ENCODE assay signal across 28 cellular contexts in genomic region chr16:2319606-2320005, GRCh38.
"Had no signal": no experiment of that assay in that cellular context is flagged by ENCODE, and none has a peak within 500 bp of the region (broad histone marks: within the 10 kb centered on the region; RNA-seq: fewer than 3 reads in every experiment).

No MANE protein-coding gene starts in this region.

- H3K27me3 ChIP-seq: body of pancreas, esophagus muscularis mucosa, gastroesophageal sphincter, heart right ventricle had no signal

- ATAC-seq: activated CD4-positive, alpha-beta T cell treated with anti-CD3 and anti-CD28 coated beads for 36 hours; activated CD8-positive, alpha-beta memory T cell treated with anti-CD3 and anti-CD28 coated beads, Interleukin-2, amount 10 ng/mL, durations not matched to agents 7 days and 5 days; activated CD8-positive, alpha-beta T cell treated with anti-CD3 and anti-CD28 coated beads, Interleukin-2, amount 10 ng/mL, durations not matched to agents 7 days and 5 days; activated T-cell treated with anti-CD3 and anti-CD28 coated beads, Interleukin-2, amount 50 U/mL, for 72 hours; body of pancreas; effector memory CD8-positive, alpha-beta T cell; gastroesophageal sphincter; heart right ventricle had no signal

- H3K27ac ChIP-seq: body of pancreas, esophagus muscularis mucosa, gastroesophageal sphincter, heart right ventricle had no signal

- H3K4me1 ChIP-seq: body of pancreas, esophagus muscularis mucosa, gastroesophageal sphincter, heart right ventricle had no signal

- H3K9me3 ChIP-seq: body of pancreas, esophagus muscularis mucosa, gastroesophageal sphincter, heart right ventricle had no signal

- H3K4me3 ChIP-seq: body of pancreas, esophagus muscularis mucosa, gastroesophageal sphincter, heart right ventricle had no signal

- FAIRE-seq: colon had no signal

- DNase-seq: activated CD4-positive, alpha-beta memory T cell treated with anti-CD3 and anti-CD28 coated beads for 36 hours; activated CD4-positive, alpha-beta T cell treated with anti-CD3 and anti-CD28 coated beads for 36 hours; activated CD4-positive, alpha-beta T cell treated with anti-CD3 and anti-CD28 coated beads, Interleukin-2, amount 10 ng/mL, durations not matched to agents 24 days and 14 days; activated CD4-positive, CD25-positive, alpha-beta regulatory T cell; activated CD4-positive, CD25-positive, alpha-beta regulatory T cell treated with anti-CD3 and anti-CD28 coated beads, Interleukin-2, amount 50 U/mL, for 72 hours; activated CD8-positive, alpha-beta memory T cell treated with anti-CD3 and anti-CD28 coated beads, Interleukin-2, amount 10 ng/mL, durations not matched to agents 7 days and 5 days; activated CD8-positive, alpha-beta memory T cell treated with anti-CD3 and anti-CD28 coated beads, Interleukin-2, amount 50 U/mL, for 4 hours; activated CD8-positive, alpha-beta T cell treated with anti-CD3 and anti-CD28 coated beads, Interleukin-2, amount 10 ng/mL, durations not matched to agents 7 days and 5 days; activated gamma-delta T cell treated with Interleukin-2 at 50 U/mL for 16 hours; activated naive CD4-positive, alpha-beta T cell treated with anti-CD3 and anti-CD28 coated beads, Interleukin-2, amount 50 U/mL, for 16 hours; activated naive CD4-positive, alpha-beta T cell treated with Interleukin-2 at 50 U/mL for 16 hours; activated T-cell treated with anti-CD3 and anti-CD28 coated beads, Interleukin-2, amount 50 U/mL, for 24 hours; activated T-cell treated with anti-CD3 and anti-CD28 coated beads, Interleukin-2, amount 50 U/mL, for 72 hours; amniotic stem cell; anterior cingulate cortex; body of pancreas; caudate nucleus; cortex of kidney; dermis blood vessel endothelial cell; effector CD4-positive, alpha-beta T cell; effector memory CD8-positive, alpha-beta T cell; erythroblast; foreskin melanocyte; heart right ventricle; T-helper 2 cell had no signal
